ENCODE assay signal across 7 cellular contexts in the genomic region with DNA sequence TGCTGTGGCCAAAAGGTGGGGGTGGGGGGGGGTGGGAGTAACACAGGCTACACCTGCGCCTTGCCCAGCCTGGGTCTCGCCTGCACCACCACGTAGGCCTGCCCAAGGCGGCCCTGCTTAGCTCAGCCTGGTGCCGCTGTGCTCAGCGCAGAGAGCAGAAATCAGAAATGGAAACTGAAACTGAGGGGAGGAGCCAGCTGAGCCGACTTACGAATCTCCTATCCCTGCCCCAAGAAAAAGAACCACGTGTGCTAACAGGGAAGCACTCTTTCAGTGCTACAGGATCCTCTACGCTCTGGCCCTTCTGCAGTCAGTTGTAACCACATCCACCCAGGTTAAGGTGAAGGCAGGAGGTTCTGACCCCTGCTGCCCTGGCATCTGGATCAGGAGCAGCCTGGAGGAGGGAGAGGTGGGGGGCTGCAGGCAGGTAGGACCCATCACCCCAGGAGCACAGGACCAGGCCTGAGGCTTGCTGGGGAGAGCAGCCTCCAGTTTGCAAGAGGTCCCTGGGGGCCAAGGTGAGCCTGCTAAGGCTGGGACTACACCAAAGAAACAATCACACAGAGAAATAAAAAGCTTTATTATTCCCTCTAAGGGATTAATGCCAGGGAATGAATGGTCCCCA. TPM values are rescaled to one million over a fixed set of nuclear protein-coding genes. Genes with fewer than 3 reads are reported as not detected.
DNase-seq lines count a peak whose midpoint lies in the region; ATAC-seq and TF ChIP-seq lines count a peak whose summit lies in the region.

Gene DHX58 (minus strand): TSS at position 163 of the 625 bp plus-strand sequence. CDS start 822 bp downstream, outside the sequence.

- H3K9me3 Mint-ChIP-seq in natural killer cell treated with Interleukin-12 subunit alpha and Interleukin-12 subunit beta and Interleukin-15 and Interleukin-18, amount 100 ng/mL, for 72 hours = no peaks in the 10 kb centered on the region

- H3K4me3 ChIP-seq in subcutaneous abdominal adipose tissue (ENCODE audit: low read depth in 1 of 5, low read length in 5 of 5) = peak within 1 kb of the TSS; percentile 71 to 94 (median 85)

- H3K4me1 ChIP-seq in subcutaneous abdominal adipose tissue (ENCODE audit: control insufficient read depth in 5 of 5, insufficient read depth in 5 of 5, low read length in 5 of 5) = peaks cover 8 to 27% (median 20%) of the 10 kb centered on the region in 5 donors

- H3K27ac ChIP-seq in subcutaneous abdominal adipose tissue (ENCODE audit: low read depth, low read length) = peak within 1 kb of the TSS; percentile 90

- peak within 1 kb of the TSS; percentile 63 to 93 (median 81) for H3K9ac ChIP-seq in subcutaneous abdominal adipose tissue (ENCODE audit: low read length in 5 of 5)

- H3K36me3 ChIP-seq in subcutaneous abdominal adipose tissue (ENCODE audit: control insufficient read depth in 5 of 5, insufficient read depth in 5 of 5, low read length in 5 of 5) = peaks cover 0 to 58% (median 40%) of the 10 kb centered on the region in 5 donors

- DNase-seq in NCI-H774 (lab: John Stamatoyannopoulos, UW) (peak; percentile 70), erythroblast (lab: John Stamatoyannopoulos, UW) (peak; percentile 84 to 86)
- peak; percentile 71 for DNase-seq in activated CD8-positive, alpha-beta memory T cell treated with anti-CD3 and anti-CD28 coated beads, Interleukin-2, amount 50 U/mL, for 4 hours
- peak; percentile 89 for DNase-seq in natural killer cell treated with Interleukin-12 subunit alpha and Interleukin-12 subunit beta and Interleukin-15 and Interleukin-18, amount 100 ng/mL, for 72 hours (ENCODE audit: low spot score)

- no peaks in the 10 kb centered on the region for H3K27me3 ChIP-seq in subcutaneous abdominal adipose tissue (ENCODE audit: control insufficient read depth in 5 of 5, insufficient read depth in 4 of 5, low read length in 5 of 5)

- peak within 1 kb of the TSS; percentile 94 to 96 for H3K27ac Mint-ChIP-seq in natural killer cell treated with Interleukin-12 subunit alpha and Interleukin-12 subunit beta and Interleukin-15 and Interleukin-18, amount 100 ng/mL, for 72 hours

- H3K27me3 Mint-ChIP-seq in natural killer cell treated with Interleukin-12 subunit alpha and Interleukin-12 subunit beta and Interleukin-15 and Interleukin-18, amount 100 ng/mL, for 72 hours = no peaks in the 10 kb centered on the region

- no peaks in the 10 kb centered on the region for H3K9me3 ChIP-seq in subcutaneous abdominal adipose tissue (ENCODE audit: control insufficient read depth in 5 of 5, low read length in 5 of 5)

- peaks cover 31% of the 10 kb centered on the region in 2 donors for H3K4me1 Mint-ChIP-seq in natural killer cell treated with Interleukin-12 subunit alpha and Interleukin-12 subunit beta and Interleukin-15 and Interleukin-18, amount 100 ng/mL, for 72 hours (ENCODE audit: low read depth in 2 of 2)

- ATAC-seq in GM18511 (IDR thresholded peaks at IDR 0.05; ENCODE audit: unreplicated experiment) (peak; percentile 81), HG02973 (IDR thresholded peaks at IDR 0.05; ENCODE audit: unreplicated experiment) (peak; percentile 43)
- peak; percentile 86 to 87 for ATAC-seq in natural killer cell treated with Interleukin-12 subunit alpha and Interleukin-12 subunit beta and Interleukin-15 and Interleukin-18, amount 100 ng/mL, for 72 hours

- H3K36me3 Mint-ChIP-seq in natural killer cell treated with Interleukin-12 subunit alpha and Interleukin-12 subunit beta and Interleukin-15 and Interleukin-18, amount 100 ng/mL, for 72 hours = no peaks in the 10 kb centered on the region

- H3K4me3 Mint-ChIP-seq in natural killer cell treated with Interleukin-12 subunit alpha and Interleukin-12 subunit beta and Interleukin-15 and Interleukin-18, amount 100 ng/mL, for 72 hours = peak within 1 kb of the TSS; percentile 82

- TF ChIP-seq POLR2A in erythroblast (IDR thresholded peaks at IDR 0.05; ENCODE audit: low read length) = peak; percentile 64

RNA-seq across cellular contexts. Expression of gene DHX58, which starts in this region (rescaled TPM):
- 1 to 10 TPM; 7.0 to 7.6 TPM for total RNA-seq in natural killer cell treated with Interleukin-12 subunit alpha and Interleukin-12 subunit beta and Interleukin-15 and Interleukin-18, amount 100 ng/mL, for 72 hours

Comparison
In these comparisons a context has a peak if more than half of its experiments do, and no peak if none do; other contexts are left out.
1. Peak in every context shown above with its lines: DNase-seq, ATAC-seq, H3K4me3 ChIP-seq and H3K27ac ChIP-seq.